Comparison of ENCODE assay signal across 7 cellular contexts in genomic region chr9:31753756-31754155, GRCh38.
"Had no signal": no experiment of that assay in that cellular context is flagged by ENCODE, and none has a peak within 500 bp of the region (broad histone marks: within the 10 kb centered on the region; RNA-seq: fewer than 3 reads in every experiment).

No MANE protein-coding gene starts in this region.

- DNase-seq: Karpas-422, KBM-7, KG1 had no signal

- FAIRE-seq: HTR-8/SVneo, K562 had no signal

- ATAC-seq: K562 had no signal

- H3K27ac ChIP-seq: HL-60, KMS-11 had no signal

- H3K4me3 ChIP-seq: K562 had no signal

- H3K9ac ChIP-seq: KMS-11 had no signal

- H3K4me2 ChIP-seq: KMS-11 had no signal
